10 cellular contexts compared by ENCODE assay signal in genomic region chr2:153533803-153534202, GRCh38. TPM values are rescaled to one million over a fixed set of nuclear protein-coding genes. Genes with fewer than 3 reads are reported as not detected.
"Had no signal": no experiment of that assay in that cellular context is flagged by ENCODE, and none has a peak within 500 bp of the region (broad histone marks: within the 10 kb centered on the region; RNA-seq: fewer than 3 reads in every experiment).

No MANE protein-coding gene starts in this region.

RNA-seq across cellular contexts. Expression of gene RPRM, which starts 55.2 kb away (rescaled TPM):
- total RNA-seq: activated CD4-positive, alpha-beta memory T cell treated with anti-CD3 and anti-CD28 coated beads, Interleukin-2, amount 10 ng/mL, durations not matched to agents 7 days and 5 days; activated CD4-positive, alpha-beta T cell treated with anti-CD3 and anti-CD28 coated beads for 36 hours; activated CD4-positive, alpha-beta T cell treated with anti-CD3 and anti-CD28 coated beads, Interleukin-2, amount 10 ng/mL, durations not matched to agents 7 days and 5 days; activated CD8-positive, alpha-beta memory T cell treated with anti-CD3 and anti-CD28 coated beads, Interleukin-2, amount 10 ng/mL, durations not matched to agents 7 days and 5 days; activated naive CD8-positive, alpha-beta T cell treated with anti-CD3 and anti-CD28 coated beads, Interleukin-2, amount 10 ng/mL, durations not matched to agents 7 days and 5 days; activated T-helper 2 cell treated with anti-CD3 and anti-CD28 coated beads, Interferon-gamma antibody, Interleukin-2, Interleukin-4, amounts not matched to agents 10 μg/mL and 5 μg/mL and 100 μg/mL, durations not matched to agents 14 hours and 24 hours and 36 hours; ascending aorta; bronchial epithelial cell; cardiac muscle cell; chondrocyte had no signal
